22 cellular contexts compared by ENCODE assay signal in genomic region chr4:32184186-32184585, GRCh38.
"Had no signal": no experiment of that assay in that cellular context is flagged by ENCODE, and none has a peak within 500 bp of the region (broad histone marks: within the 10 kb centered on the region; RNA-seq: fewer than 3 reads in every experiment).

No MANE protein-coding gene starts in this region.

- H3K36me3 ChIP-seq: neutrophil, pancreas, prostate gland, right lobe of liver, sigmoid colon, stomach, thoracic aorta, thyroid gland, tibial nerve, upper lobe of left lung, vagina had no signal

- H3K4me3 ChIP-seq: pancreas, prostate gland, right lobe of liver, sigmoid colon, stomach, thoracic aorta, thyroid gland, tibial nerve, upper lobe of left lung, vagina had no signal

- H3K4me1 ChIP-seq: pancreas, prostate gland, right lobe of liver, sigmoid colon, stomach, thyroid gland, upper lobe of left lung, vagina had no signal

- DNase-seq: naive thymus-derived CD8-positive, alpha-beta T cell; nephron progenitor cell; nucleus accumbens; pancreas; right cardiac atrium; right lobe of liver; sigmoid colon; small intestine; stimulated activated CD4-positive, alpha-beta T cell treated with anti-CD3 and anti-CD28 coated beads, Interleukin-15, amount 100 ng/mL, for 24 hours; stimulated activated CD4-positive, alpha-beta T cell treated with anti-CD3 and anti-CD28 coated beads, Interleukin-2, amount 100 ng/mL, for 24 hours; stimulated activated CD4-positive, alpha-beta T cell treated with anti-CD3 and anti-CD28 coated beads, Interleukin-2, amount 100 ng/mL, for 48 hours; stimulated activated CD4-positive, alpha-beta T cell treated with anti-CD3 and anti-CD28 coated beads, Interleukin-4, amount 100 ng/mL, for 24 hours; stimulated activated naive B cell treated with anti-CD40 and anti-IgM and Interleukin-4, amounts not matched to agents 10 μg/mL and 1 μg/mL and 100 μg/mL, for 72 hours; stimulated activated naive CD4-positive, alpha-beta T cell treated with Interleukin-2 at 50 U/mL for 16 hours; stomach; thyroid gland; upper lobe of left lung had no signal

- H3K9me3 ChIP-seq: neutrophil, pancreas, prostate gland, right lobe of liver, sigmoid colon, thoracic aorta, thyroid gland, tibial nerve, upper lobe of left lung, vagina had no signal

- H3K27me3 ChIP-seq: neutrophil, pancreas, right lobe of liver, sigmoid colon, stomach, thyroid gland, tibial nerve, upper lobe of left lung, vagina had no signal

- H3K27ac ChIP-seq: neutrophil, pancreas, prostate gland, right lobe of liver, sigmoid colon, stomach, thoracic aorta, thyroid gland, tibial nerve, upper lobe of left lung, vagina had no signal
